29 cellular contexts compared by ENCODE assay signal in genomic region chr12:3713483-3713882, GRCh38. TPM values are rescaled to one million over a fixed set of nuclear protein-coding genes. Genes with fewer than 3 reads are reported as not detected.
"Had no signal": no experiment of that assay in that cellular context is flagged by ENCODE, and none has a peak within 500 bp of the region (broad histone marks: within the 10 kb centered on the region; RNA-seq: fewer than 3 reads in every experiment).

No MANE protein-coding gene starts in this region.

- H3K9me3 ChIP-seq: ascending aorta, colonic mucosa, gastrocnemius medialis, left ventricle myocardium inferior, psoas muscle, sigmoid colon, thoracic aorta had no signal

- H3K9ac ChIP-seq: parathyroid adenoma had no signal

- H3K36me3 ChIP-seq: ascending aorta, cardiac muscle cell, colonic mucosa, gastrocnemius medialis, left ventricle myocardium inferior, sigmoid colon, thoracic aorta had no signal

- H3K4me1 Mint-ChIP-seq: mesothelial cell of epicardium had no signal

- DNase-seq: activated CD8-positive, alpha-beta memory T cell treated with anti-CD3 and anti-CD28 coated beads for 24 hours; activated gamma-delta T cell; activated naive CD4-positive, alpha-beta T cell treated with anti-CD3 and anti-CD28 coated beads, Interleukin-2, amount 10 ng/mL, durations not matched to agents 7 days and 5 days; activated naive CD8-positive, alpha-beta T cell treated with anti-CD3 and anti-CD28 coated beads, Interleukin-2, amount 10 ng/mL, durations not matched to agents 7 days and 5 days; activated T-cell treated with anti-CD3 and anti-CD28 coated beads, Interleukin-2, amount 50 U/mL, for 1 hour; cerebellar nuclear complex; colonic mucosa; effector CD8-positive, alpha-beta T cell; erythroblast; gastrocnemius medialis; left ventricle myocardium inferior; naive B cell; occipital lobe; psoas muscle; sigmoid colon; small intestine; stimulated activated CD4-positive, alpha-beta T cell treated with anti-CD3 and anti-CD28 coated beads, Interleukin-4, amount 100 ng/mL, for 24 hours; T-helper 2 cell; trophoblast cell had no signal

- H3K4me3 Mint-ChIP-seq: activated naive CD4-positive, alpha-beta T cell treated with anti-CD3 and anti-CD28 coated beads, Interleukin-2, amount 10 ng/mL, durations not matched to agents 7 days and 5 days; activated naive CD8-positive, alpha-beta T cell treated with anti-CD3 and anti-CD28 coated beads, Interleukin-2, amount 10 ng/mL, durations not matched to agents 7 days and 5 days; brain; mesothelial cell of epicardium; naive B cell; stimulated activated effector memory CD8-positive, alpha-beta T cell treated with anti-CD3 and anti-CD28 coated beads, Interleukin-12 subunit alpha, Interleukin-12 subunit beta, amount 100 ng/mL, for 72 hours; stimulated activated naive CD8-positive, alpha-beta T cell treated with anti-CD3 and anti-CD28 coated beads, Interleukin-15, Interleukin-2, amounts not matched to agents 100 ng/mL and 50 ng/mL, for 24 hours had no signal

- H3K27me3 ChIP-seq: ascending aorta, cardiac muscle cell, colonic mucosa, gastrocnemius medialis, sigmoid colon had no signal

- H3K9me3 Mint-ChIP-seq: activated naive CD4-positive, alpha-beta T cell treated with anti-CD3 and anti-CD28 coated beads, Interleukin-2, amount 10 ng/mL, durations not matched to agents 7 days and 5 days; activated naive CD8-positive, alpha-beta T cell treated with anti-CD3 and anti-CD28 coated beads, Interleukin-2, amount 10 ng/mL, durations not matched to agents 7 days and 5 days; brain; mesothelial cell of epicardium; naive B cell; stimulated activated effector memory CD8-positive, alpha-beta T cell treated with anti-CD3 and anti-CD28 coated beads, Interleukin-12 subunit alpha, Interleukin-12 subunit beta, amount 100 ng/mL, for 72 hours; stimulated activated naive CD8-positive, alpha-beta T cell treated with anti-CD3 and anti-CD28 coated beads, Interleukin-15, Interleukin-2, amounts not matched to agents 100 ng/mL and 50 ng/mL, for 24 hours had no signal

- H3K4me1 ChIP-seq: ascending aorta, colonic mucosa, left ventricle myocardium inferior, parathyroid adenoma, psoas muscle, sigmoid colon had no signal

- H3K4me3 ChIP-seq: ascending aorta, cardiac muscle cell, colonic mucosa, gastrocnemius medialis, hepatocyte, left ventricle myocardium inferior, lung, psoas muscle, sigmoid colon, thoracic aorta had no signal

- H3K36me3 Mint-ChIP-seq: brain, mesothelial cell of epicardium had no signal

- ATAC-seq: gastrocnemius medialis; psoas muscle; stimulated activated effector memory CD8-positive, alpha-beta T cell treated with anti-CD3 and anti-CD28 coated beads, Interleukin-12 subunit alpha, Interleukin-12 subunit beta, amount 100 ng/mL, for 72 hours had no signal

- FAIRE-seq: small intestine had no signal

- H3K27me3 Mint-ChIP-seq: activated naive CD4-positive, alpha-beta T cell treated with anti-CD3 and anti-CD28 coated beads, Interleukin-2, amount 10 ng/mL, durations not matched to agents 7 days and 5 days; activated naive CD8-positive, alpha-beta T cell treated with anti-CD3 and anti-CD28 coated beads, Interleukin-2, amount 10 ng/mL, durations not matched to agents 7 days and 5 days; naive B cell; stimulated activated naive CD8-positive, alpha-beta T cell treated with anti-CD3 and anti-CD28 coated beads, Interleukin-15, Interleukin-2, amounts not matched to agents 100 ng/mL and 50 ng/mL, for 24 hours had no signal

- H3K27ac ChIP-seq: ascending aorta, cardiac muscle cell, colonic mucosa, gastrocnemius medialis, hepatocyte, left ventricle myocardium inferior, parathyroid adenoma, psoas muscle, sigmoid colon, thoracic aorta had no signal

- H3K27ac Mint-ChIP-seq: activated naive CD4-positive, alpha-beta T cell treated with anti-CD3 and anti-CD28 coated beads, Interleukin-2, amount 10 ng/mL, durations not matched to agents 7 days and 5 days; activated naive CD8-positive, alpha-beta T cell treated with anti-CD3 and anti-CD28 coated beads, Interleukin-2, amount 10 ng/mL, durations not matched to agents 7 days and 5 days; brain; mesothelial cell of epicardium; stimulated activated naive CD8-positive, alpha-beta T cell treated with anti-CD3 and anti-CD28 coated beads, Interleukin-15, Interleukin-2, amounts not matched to agents 100 ng/mL and 50 ng/mL, for 24 hours had no signal

RNA-seq across cellular contexts. Expression of gene CRACR2A, which starts 39.4 kb away (rescaled TPM):
- polyA plus RNA-seq: cardiac muscle cell had no signal
